ENCODE assay signal across 1 cellular context in the genomic region with DNA sequence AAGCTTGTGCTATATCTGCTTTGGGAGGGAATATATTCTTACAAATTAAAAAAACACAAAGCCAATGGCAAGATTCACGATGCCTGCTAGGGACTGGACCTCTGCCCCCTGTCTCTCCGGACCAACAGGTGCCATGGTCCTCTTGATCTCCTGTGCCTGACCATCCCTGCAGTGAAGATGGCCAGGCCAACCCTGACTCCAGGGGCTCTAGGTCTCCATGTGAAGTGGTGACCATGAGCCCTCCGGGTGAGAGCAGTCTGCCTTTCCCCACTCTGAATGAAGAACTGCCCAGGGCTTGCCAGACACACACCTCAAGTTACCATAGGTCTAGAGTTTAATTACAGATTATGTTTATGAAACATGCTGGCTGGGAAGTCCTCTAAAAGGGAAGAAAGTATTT.
TF ChIP-seq lines count a peak whose summit lies in the region.

No MANE protein-coding gene starts in this region.

TF ChIP-seq in K562, 482 proteins besides CTCF, POLR2A, EP300 and RAD21:
- TF ChIP-seq ILK (tag; IDR thresholded peaks at IDR 0.05; ENCODE audit: borderline replicate concordance, low read depth) (no peak), NELFE (IDR thresholded peaks at IDR 0.05; ENCODE audit: insufficient read depth, insufficient read length) (no peak), ZNF24 (IDR thresholded peaks at IDR 0.05) (no peak), PTRF (tag; IDR thresholded peaks at IDR 0.05) (no peak)
- TF ChIP-seq, protein P1, sequence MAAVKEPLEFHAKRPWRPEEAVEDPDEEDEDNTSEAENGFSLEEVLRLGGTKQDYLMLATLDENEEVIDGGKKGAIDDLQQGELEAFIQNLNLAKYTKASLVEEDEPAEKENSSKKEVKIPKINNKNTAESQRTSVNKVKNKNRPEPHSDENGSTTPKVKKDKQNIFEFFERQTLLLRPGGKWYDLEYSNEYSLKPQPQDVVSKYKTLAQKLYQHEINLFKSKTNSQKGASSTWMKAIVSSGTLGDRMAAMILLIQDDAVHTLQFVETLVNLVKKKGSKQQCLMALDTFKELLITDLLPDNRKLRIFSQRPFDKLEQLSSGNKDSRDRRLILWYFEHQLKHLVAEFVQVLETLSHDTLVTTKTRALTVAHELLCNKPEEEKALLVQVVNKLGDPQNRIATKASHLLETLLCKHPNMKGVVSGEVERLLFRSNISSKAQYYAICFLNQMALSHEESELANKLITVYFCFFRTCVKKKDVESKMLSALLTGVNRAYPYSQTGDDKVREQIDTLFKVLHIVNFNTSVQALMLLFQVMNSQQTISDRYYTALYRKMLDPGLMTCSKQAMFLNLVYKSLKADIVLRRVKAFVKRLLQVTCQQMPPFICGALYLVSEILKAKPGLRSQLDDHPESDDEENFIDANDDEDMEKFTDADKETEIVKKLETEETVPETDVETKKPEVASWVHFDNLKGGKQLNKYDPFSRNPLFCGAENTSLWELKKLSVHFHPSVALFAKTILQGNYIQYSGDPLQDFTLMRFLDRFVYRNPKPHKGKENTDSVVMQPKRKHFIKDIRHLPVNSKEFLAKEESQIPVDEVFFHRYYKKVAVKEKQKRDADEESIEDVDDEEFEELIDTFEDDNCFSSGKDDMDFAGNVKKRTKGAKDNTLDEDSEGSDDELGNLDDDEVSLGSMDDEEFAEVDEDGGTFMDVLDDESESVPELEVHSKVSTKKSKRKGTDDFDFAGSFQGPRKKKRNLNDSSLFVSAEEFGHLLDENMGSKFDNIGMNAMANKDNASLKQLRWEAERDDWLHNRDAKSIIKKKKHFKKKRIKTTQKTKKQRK (IDR thresholded peaks at IDR 0.05; ENCODE audit: borderline replicate concordance, low read depth, low read length) = no peak
- TF ChIP-seq, protein P2, sequence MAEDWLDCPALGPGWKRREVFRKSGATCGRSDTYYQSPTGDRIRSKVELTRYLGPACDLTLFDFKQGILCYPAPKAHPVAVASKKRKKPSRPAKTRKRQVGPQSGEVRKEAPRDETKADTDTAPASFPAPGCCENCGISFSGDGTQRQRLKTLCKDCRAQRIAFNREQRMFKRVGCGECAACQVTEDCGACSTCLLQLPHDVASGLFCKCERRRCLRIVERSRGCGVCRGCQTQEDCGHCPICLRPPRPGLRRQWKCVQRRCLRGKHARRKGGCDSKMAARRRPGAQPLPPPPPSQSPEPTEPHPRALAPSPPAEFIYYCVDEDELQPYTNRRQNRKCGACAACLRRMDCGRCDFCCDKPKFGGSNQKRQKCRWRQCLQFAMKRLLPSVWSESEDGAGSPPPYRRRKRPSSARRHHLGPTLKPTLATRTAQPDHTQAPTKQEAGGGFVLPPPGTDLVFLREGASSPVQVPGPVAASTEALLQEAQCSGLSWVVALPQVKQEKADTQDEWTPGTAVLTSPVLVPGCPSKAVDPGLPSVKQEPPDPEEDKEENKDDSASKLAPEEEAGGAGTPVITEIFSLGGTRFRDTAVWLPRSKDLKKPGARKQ (CRISPR knock-in tag; IDR thresholded peaks at IDR 0.05) = no peak
- TF ChIP-seq, protein P3, sequence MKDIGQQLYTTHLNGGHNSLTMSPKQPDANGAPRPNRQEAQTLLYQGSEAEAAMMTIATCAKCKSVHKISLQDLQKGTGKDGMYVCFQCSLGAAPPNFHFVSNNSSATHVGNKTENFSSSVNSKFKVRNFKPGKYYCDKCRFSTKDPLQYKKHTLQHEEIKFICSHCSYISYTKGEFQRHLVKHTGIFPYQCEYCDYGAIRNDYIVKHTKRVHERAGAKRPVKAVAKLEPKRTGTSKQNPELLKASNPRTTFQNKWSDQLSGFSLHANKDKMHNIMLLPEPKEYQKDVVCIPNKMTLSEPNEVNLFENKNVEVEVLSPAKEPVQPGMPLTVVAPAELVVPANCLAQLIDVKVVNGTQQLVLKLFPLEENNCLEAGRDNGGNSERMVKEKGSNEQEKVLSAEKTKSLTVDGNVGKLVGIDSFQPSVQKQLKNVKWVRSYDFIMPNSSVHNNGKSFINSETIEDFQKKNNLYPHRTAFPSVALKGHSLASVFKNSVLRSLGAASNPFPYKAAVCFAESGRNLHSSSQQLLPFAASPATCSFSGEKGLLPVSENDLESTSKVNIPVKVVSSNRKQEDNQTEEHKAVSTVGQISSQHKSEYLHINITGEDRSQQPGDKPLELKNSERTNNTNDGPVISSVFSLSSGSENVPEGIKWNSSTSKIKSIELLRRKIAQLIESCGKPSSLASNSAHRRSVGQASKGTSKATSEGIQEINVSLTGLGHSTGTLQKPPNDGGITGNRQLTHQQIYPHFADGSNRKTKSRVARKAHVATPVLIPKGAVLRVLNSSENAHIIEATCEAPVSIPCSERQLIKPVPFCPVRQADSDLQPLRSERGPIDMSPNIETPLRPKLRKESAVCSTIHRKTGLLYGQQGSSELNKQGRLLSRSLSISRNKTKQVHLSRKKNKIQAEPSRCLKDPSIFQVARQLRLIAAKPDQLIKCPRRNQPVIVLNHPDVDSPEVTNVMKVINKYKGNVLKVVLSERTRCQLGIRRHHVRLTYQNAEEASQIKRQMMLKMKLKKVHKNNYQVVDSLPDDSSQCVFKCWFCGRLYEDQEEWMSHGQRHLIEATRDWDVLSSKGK (CRISPR knock-in tag; IDR thresholded peaks at IDR 0.05) = no peak
- TF ChIP-seq, protein P4, sequence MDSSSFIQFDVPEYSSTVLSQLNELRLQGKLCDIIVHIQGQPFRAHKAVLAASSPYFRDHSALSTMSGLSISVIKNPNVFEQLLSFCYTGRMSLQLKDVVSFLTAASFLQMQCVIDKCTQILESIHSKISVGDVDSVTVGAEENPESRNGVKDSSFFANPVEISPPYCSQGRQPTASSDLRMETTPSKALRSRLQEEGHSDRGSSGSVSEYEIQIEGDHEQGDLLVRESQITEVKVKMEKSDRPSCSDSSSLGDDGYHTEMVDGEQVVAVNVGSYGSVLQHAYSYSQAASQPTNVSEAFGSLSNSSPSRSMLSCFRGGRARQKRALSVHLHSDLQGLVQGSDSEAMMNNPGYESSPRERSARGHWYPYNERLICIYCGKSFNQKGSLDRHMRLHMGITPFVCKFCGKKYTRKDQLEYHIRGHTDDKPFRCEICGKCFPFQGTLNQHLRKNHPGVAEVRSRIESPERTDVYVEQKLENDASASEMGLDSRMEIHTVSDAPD (CRISPR knock-in tag; IDR thresholded peaks at IDR 0.05) = no peak
- TF ChIP-seq, protein P5, sequence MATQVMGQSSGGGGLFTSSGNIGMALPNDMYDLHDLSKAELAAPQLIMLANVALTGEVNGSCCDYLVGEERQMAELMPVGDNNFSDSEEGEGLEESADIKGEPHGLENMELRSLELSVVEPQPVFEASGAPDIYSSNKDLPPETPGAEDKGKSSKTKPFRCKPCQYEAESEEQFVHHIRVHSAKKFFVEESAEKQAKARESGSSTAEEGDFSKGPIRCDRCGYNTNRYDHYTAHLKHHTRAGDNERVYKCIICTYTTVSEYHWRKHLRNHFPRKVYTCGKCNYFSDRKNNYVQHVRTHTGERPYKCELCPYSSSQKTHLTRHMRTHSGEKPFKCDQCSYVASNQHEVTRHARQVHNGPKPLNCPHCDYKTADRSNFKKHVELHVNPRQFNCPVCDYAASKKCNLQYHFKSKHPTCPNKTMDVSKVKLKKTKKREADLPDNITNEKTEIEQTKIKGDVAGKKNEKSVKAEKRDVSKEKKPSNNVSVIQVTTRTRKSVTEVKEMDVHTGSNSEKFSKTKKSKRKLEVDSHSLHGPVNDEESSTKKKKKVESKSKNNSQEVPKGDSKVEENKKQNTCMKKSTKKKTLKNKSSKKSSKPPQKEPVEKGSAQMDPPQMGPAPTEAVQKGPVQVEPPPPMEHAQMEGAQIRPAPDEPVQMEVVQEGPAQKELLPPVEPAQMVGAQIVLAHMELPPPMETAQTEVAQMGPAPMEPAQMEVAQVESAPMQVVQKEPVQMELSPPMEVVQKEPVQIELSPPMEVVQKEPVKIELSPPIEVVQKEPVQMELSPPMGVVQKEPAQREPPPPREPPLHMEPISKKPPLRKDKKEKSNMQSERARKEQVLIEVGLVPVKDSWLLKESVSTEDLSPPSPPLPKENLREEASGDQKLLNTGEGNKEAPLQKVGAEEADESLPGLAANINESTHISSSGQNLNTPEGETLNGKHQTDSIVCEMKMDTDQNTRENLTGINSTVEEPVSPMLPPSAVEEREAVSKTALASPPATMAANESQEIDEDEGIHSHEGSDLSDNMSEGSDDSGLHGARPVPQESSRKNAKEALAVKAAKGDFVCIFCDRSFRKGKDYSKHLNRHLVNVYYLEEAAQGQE (CRISPR knock-in tag; IDR thresholded peaks at IDR 0.05; ENCODE audit: low read depth) = no peak
